ENCODE assay signal across 11 cellular contexts in the genomic region with DNA sequence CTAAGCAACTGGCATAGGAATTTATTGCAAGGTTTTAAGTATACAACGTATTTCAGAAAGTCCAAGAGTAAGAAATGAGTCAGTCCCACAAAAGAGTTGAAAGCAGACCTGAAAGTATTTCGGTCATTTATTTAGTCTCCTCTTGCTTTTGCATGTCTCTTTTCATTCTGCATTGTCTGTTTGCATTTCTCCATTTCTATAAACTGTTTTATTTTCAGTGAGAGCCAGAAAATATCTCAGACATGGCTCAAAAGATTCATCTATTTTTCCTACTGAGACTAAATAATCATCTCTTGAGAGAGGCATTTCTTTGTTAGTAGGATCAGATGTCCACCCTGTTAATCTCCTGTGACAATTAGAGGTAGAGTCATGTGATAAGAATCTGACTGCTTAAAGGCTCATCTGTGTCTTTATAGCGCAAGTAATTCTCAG.
DNase-seq lines count a peak whose midpoint lies in the region; ATAC-seq, FAIRE-seq and TF ChIP-seq lines count a peak whose summit lies in the region.
"Had no signal": no experiment of that assay in that cellular context is flagged by ENCODE, and none has a peak within 500 bp of the region (broad histone marks: within the 10 kb centered on the region; RNA-seq: fewer than 3 reads in every experiment).

No MANE protein-coding gene starts in this region.

- H3K9me3 ChIP-seq in endodermal cell (ENCODE audit: control insufficient read depth, low read length) = no peaks in the 10 kb centered on the region
- H3K9me3 ChIP-seq in HepG2 (ENCODE audit: low read length) = no peaks in the 10 kb centered on the region
- H3K9me3 ChIP-seq: esophagus squamous epithelium had no signal

- H4K20me1 ChIP-seq in HepG2 (ENCODE audit: insufficient read depth, low read length) = no peaks in the 10 kb centered on the region

- TF ChIP-seq POLR2A in HepG2 (IDR thresholded peaks at IDR 0.05; ENCODE audit: insufficient read depth in 1 of 2, low read depth in 2 of 2, low read length in 2 of 2) = no peak

- CTCF ChIA-PET in HepG2 (lab: Yijun Ruan, JAX; ENCODE audit: low intra/inter-chr PET ratio, low total read pairs) = no interaction called here

- no peak overlapping the region for H3K27ac Mint-ChIP-seq in endodermal cell
- H3K27ac Mint-ChIP-seq: activated T-cell treated with anti-CD3 and anti-CD28 coated beads, Interleukin-2, amount 50 U/mL, for 72 hours had no signal

- H3K36me3 ChIP-seq in endodermal cell (ENCODE audit: control insufficient read depth, insufficient read depth, low read length) (no peaks in the 10 kb centered on the region), HepG2 (replicated peaks in 1 of 2; ENCODE audit: control insufficient read depth in 1 of 2, insufficient read depth in 2 of 2, low read length in 2 of 2) (no peaks in the 10 kb centered on the region)
- H3K36me3 ChIP-seq: esophagus squamous epithelium had no signal

- intact Hi-C loops in HepG2 (cut with micrococcal nuclease; ENCODE audit: unreplicated experiment) = no loop called here

- H3K27me3 Mint-ChIP-seq in endodermal cell (ENCODE audit: insufficient read depth) = no peaks in the 10 kb centered on the region

- no peaks in the 10 kb centered on the region for H3K27me3 ChIP-seq in endodermal cell (ENCODE audit: control insufficient read depth, insufficient read depth, low read length, poor library complexity, severe bottlenecking)
- H3K27me3 ChIP-seq in HepG2 (ENCODE audit: control insufficient read depth in 1 of 2, insufficient read depth in 2 of 2, low read length in 2 of 2) = no peaks in the 10 kb centered on the region
- H3K27me3 ChIP-seq: esophagus squamous epithelium had no signal

- H2AFZ ChIP-seq in HepG2 (ENCODE audit: low read length) = no peak overlapping the region

- WGBS in endodermal cell (ENCODE audit: insufficient coverage in 1 of 2, insufficient read length in 1 of 2), 2 experiments = 89 to 94% methylated on average over 2 of the region's 3 CpGs
- WGBS in HepG2 (ENCODE audit: low lambda C conversion rate) = 2% methylated on average over 3 of the region's 3 CpGs

- TF ChIP-seq RAD21 in HepG2 (CRISPR knock-in tag; IDR thresholded peaks at IDR 0.05) = no peak

- H3K9me3 Mint-ChIP-seq in endodermal cell = no peaks in the 10 kb centered on the region
- H3K9me3 Mint-ChIP-seq: activated T-cell treated with anti-CD3 and anti-CD28 coated beads, Interleukin-2, amount 50 U/mL, for 72 hours had no signal

- in situ Hi-C loops in HepG2 (cut with HindIII; ENCODE audit: extremely low pct_ligation_motif_present, low pct_unique_long_range_greater_than_20kb) = no loop called here

- TF ChIP-seq CTCF in endodermal cell (conservative IDR thresholded peaks at IDR 0.05) (no peak), HepG2 (CRISPR knock-in tag; IDR thresholded peaks at IDR 0.05) (no peak)

- ATAC-seq in HG02884 (IDR thresholded peaks at IDR 0.05; ENCODE audit: unreplicated experiment) (peak; percentile 71), HepG2 (no peak)
- ATAC-seq: activated T-cell treated with anti-CD3 and anti-CD28 coated beads, Interleukin-2, amount 50 U/mL, for 72 hours had no signal

- no peak overlapping the region for H3K4me3 Mint-ChIP-seq in endodermal cell
- H3K4me3 Mint-ChIP-seq: activated T-cell treated with anti-CD3 and anti-CD28 coated beads, Interleukin-2, amount 50 U/mL, for 72 hours had no signal

- DNase-seq in DMS53 (lab: John Stamatoyannopoulos, UW) = peak; percentile 32
- DNase-seq in DMS53 treated with DMSO at 0.1 percent for 48 hours (lab: John Stamatoyannopoulos, UW; ENCODE audit: unreplicated experiment) = no peak
- peak; percentile 26 for DNase-seq in NCI-H69 (lab: John Stamatoyannopoulos, UW)
- no peak for DNase-seq in endodermal cell
- no peak for DNase-seq in NAMALWA (ENCODE audit: low spot score)
- no peak for DNase-seq in HepG2 (ENCODE audit: low spot score)
- DNase-seq in AG08395 (ENCODE audit: low spot score) = no peak
- DNase-seq: activated T-cell treated with anti-CD3 and anti-CD28 coated beads, Interleukin-2, amount 50 U/mL, for 72 hours; esophagus squamous epithelium had no signal

- POLR2A ChIA-PET in HepG2 (lab: Yijun Ruan, JAX) = no interaction called here

- TF ChIP-seq EP300 in HepG2 (IDR thresholded peaks at IDR 0.05; ENCODE audit: low read depth in 2 of 2, low read length in 2 of 2) = no peak
- no peak for TF ChIP-seq EP300 in HepG2 (CRISPR knock-in tag; IDR thresholded peaks at IDR 0.05; ENCODE audit: borderline replicate concordance)

- no peaks in the 10 kb centered on the region for H3K79me2 ChIP-seq in HepG2 (ENCODE audit: insufficient read depth, low read length)

- H3K4me1 ChIP-seq in endodermal cell (ENCODE audit: control insufficient read depth, insufficient read depth, low read length) = no peaks in the 10 kb centered on the region
- H3K4me1 ChIP-seq in HepG2 (ENCODE audit: insufficient read depth, low read length) = no peaks in the 10 kb centered on the region
- H3K4me1 ChIP-seq: esophagus squamous epithelium had no signal

- H3K36me3 Mint-ChIP-seq in endodermal cell (ENCODE audit: low read depth) = no peaks in the 10 kb centered on the region

- no peak overlapping the region for H3K9ac ChIP-seq in endodermal cell (ENCODE audit: extremely low read depth, low read length, poor library complexity, severe bottlenecking)
- no peak overlapping the region for H3K9ac ChIP-seq in HepG2 (ENCODE audit: insufficient read depth, low read depth, low read length)

- H3K27ac ChIP-seq in endodermal cell (ENCODE audit: low read depth, low read length) = no peak overlapping the region
- H3K27ac ChIP-seq in HepG2 (ENCODE audit: extremely low read length, insufficient read depth, low read length) = no peak overlapping the region
- H3K27ac ChIP-seq: 22Rv1, esophagus squamous epithelium had no signal

- H3K4me1 Mint-ChIP-seq in endodermal cell = peaks cover 15% of the 10 kb centered on the region

- H3K4me2 ChIP-seq in HepG2 (ENCODE audit: low read depth, low read length) = no peak overlapping the region

- FAIRE-seq in HepG2 (lab: Jason Lieb, UNC) = no peak

- H3K4me3 ChIP-seq in endodermal cell (ENCODE audit: low read length) = no peak overlapping the region
- no peak overlapping the region for H3K4me3 ChIP-seq in HepG2 (replicated peaks in 1 of 3; ENCODE audit: insufficient read depth in 1 of 3, low read depth in 2 of 3, low read length in 3 of 3)
- H3K4me3 ChIP-seq: esophagus squamous epithelium had no signal

- BruUV-seq in HepG2 (replicated peaks; lab: Mats Ljungman, UMichigan) = no TSS peak

TF ChIP-seq in HepG2, 621 proteins besides CTCF, POLR2A, EP300 and RAD21:
- TF ChIP-seq, protein P1, sequence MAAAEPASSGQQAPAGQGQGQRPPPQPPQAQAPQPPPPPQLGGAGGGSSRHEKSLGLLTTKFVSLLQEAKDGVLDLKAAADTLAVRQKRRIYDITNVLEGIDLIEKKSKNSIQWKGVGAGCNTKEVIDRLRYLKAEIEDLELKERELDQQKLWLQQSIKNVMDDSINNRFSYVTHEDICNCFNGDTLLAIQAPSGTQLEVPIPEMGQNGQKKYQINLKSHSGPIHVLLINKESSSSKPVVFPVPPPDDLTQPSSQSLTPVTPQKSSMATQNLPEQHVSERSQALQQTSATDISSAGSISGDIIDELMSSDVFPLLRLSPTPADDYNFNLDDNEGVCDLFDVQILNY (CRISPR knock-in tag; conservative IDR thresholded peaks at IDR 0.05) = no peak
- TF ChIP-seq FOSL2 (CRISPR knock-in tag; IDR thresholded peaks at IDR 0.05) = no peak
- TF ChIP-seq NR2F1 (CRISPR knock-in tag; IDR thresholded peaks at IDR 0.05) = no peak
- TF ChIP-seq ZNF557 (CRISPR knock-in tag; IDR thresholded peaks at IDR 0.05) = no peak
- no peak for TF ChIP-seq TBX3 (IDR thresholded peaks at IDR 0.05; ENCODE audit: borderline replicate concordance)
- TF ChIP-seq ZFX (CRISPR knock-in tag; IDR thresholded peaks at IDR 0.05; ENCODE audit: low read depth) = no peak
- TF ChIP-seq, protein P2, sequence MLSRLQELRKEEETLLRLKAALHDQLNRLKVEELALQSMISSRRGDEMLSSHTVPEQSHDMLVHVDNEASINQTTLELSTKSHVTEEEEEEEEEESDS (CRISPR knock-in tag; IDR thresholded peaks at IDR 0.05; ENCODE audit: borderline replicate concordance) = no peak

Comparison
In these comparisons a context has a peak if more than half of its experiments do, and no peak if none do; other contexts are left out.
1. DNase-seq: peak in DMS53 (single experiment) and NCI-H69 (single experiment); none in DMS53 treated with DMSO at 0.1 percent for 48 hours (single experiment), endodermal cell (single experiment), NAMALWA (single experiment), HepG2 (single experiment) and AG08395 (single experiment).